Comparison of ENCODE assay signal across 31 cellular contexts in genomic region chr3:14765065-14765410, GRCh38. TPM values are rescaled to one million over a fixed set of nuclear protein-coding genes. Genes with fewer than 3 reads are reported as not detected.
"Had no signal": no experiment of that assay in that cellular context is flagged by ENCODE, and none has a peak within 500 bp of the region (broad histone marks: within the 10 kb centered on the region; RNA-seq: fewer than 3 reads in every experiment).

No MANE protein-coding gene starts in this region.

- H3K4me1 ChIP-seq: adrenal gland, body of pancreas, esophagus squamous epithelium, gastroesophageal sphincter, heart right ventricle had no signal

- H3K27me3 ChIP-seq: adrenal gland, body of pancreas, esophagus squamous epithelium, gastroesophageal sphincter, heart right ventricle had no signal

- H3K27ac ChIP-seq: adrenal gland, body of pancreas, esophagus squamous epithelium, gastroesophageal sphincter, heart right ventricle had no signal

- DNase-seq: activated CD4-positive, alpha-beta memory T cell treated with anti-CD3 and anti-CD28 coated beads, Interleukin-2, amount 10 ng/mL, durations not matched to agents 7 days and 5 days; activated CD4-positive, alpha-beta T cell treated with anti-CD3 and anti-CD28 coated beads for 36 hours; activated CD4-positive, alpha-beta T cell treated with anti-CD3 and anti-CD28 coated beads, Interleukin-2, amount 10 ng/mL, durations not matched to agents 24 days and 14 days; activated CD4-positive, alpha-beta T cell treated with anti-CD3 and anti-CD28 coated beads, Interleukin-2, amount 50 U/mL, for 4 hours; activated CD4-positive, CD25-positive, alpha-beta regulatory T cell; activated CD4-positive, CD25-positive, alpha-beta regulatory T cell treated with anti-CD3 and anti-CD28 coated beads, Interleukin-2, amount 50 U/mL, for 72 hours; activated CD8-positive, alpha-beta memory T cell treated with anti-CD3 and anti-CD28 coated beads, Interleukin-2, amount 50 U/mL, for 48 hours; activated gamma-delta T cell; activated naive CD4-positive, alpha-beta T cell treated with anti-CD3 and anti-CD28 coated beads for 36 hours; activated naive CD8-positive, alpha-beta T cell treated with anti-CD3 and anti-CD28 coated beads for 36 hours; activated naive CD8-positive, alpha-beta T cell treated with anti-CD3 and anti-CD28 coated beads, Interleukin-2, amount 50 U/mL, for 24 hours; activated T-cell treated with anti-CD3 and anti-CD28 coated beads for 4 hours; activated T-cell treated with anti-CD3 and anti-CD28 coated beads, Interleukin-2, amount 50 U/mL, for 24 hours; activated T-cell treated with anti-CD3 and anti-CD28 coated beads, Interleukin-2, amount 50 U/mL, for 72 hours; adrenal gland; amygdala; aorta; body of pancreas; caudate nucleus; cortex of kidney; dermis blood vessel endothelial cell; effector CD4-positive, alpha-beta T cell; effector memory CD8-positive, alpha-beta T cell; erythroblast; esophagus squamous epithelium; foreskin melanocyte; heart right ventricle; T-helper 1 cell; T-helper 17 cell; T1000 had no signal

- H3K4me3 ChIP-seq: adrenal gland, body of pancreas, esophagus squamous epithelium, gastroesophageal sphincter, heart right ventricle had no signal

- H3K9me3 ChIP-seq: adrenal gland, body of pancreas, esophagus squamous epithelium, gastroesophageal sphincter, heart right ventricle had no signal

- H3K36me3 ChIP-seq: adrenal gland, esophagus squamous epithelium, gastroesophageal sphincter, heart right ventricle had no signal

RNA-seq across cellular contexts. Expression of gene FGD5, which starts 53.7 kb away (rescaled TPM):
- total RNA-seq: activated naive CD4-positive, alpha-beta T cell treated with anti-CD3 and anti-CD28 coated beads for 36 hours; activated T-cell treated with anti-CD3 and anti-CD28 coated beads, Interleukin-2, amount 50 U/mL, for 72 hours; T-helper 17 cell had no signal
